ENCODE assay signal across 18 cellular contexts in genomic region chr19:6071840-6072239, GRCh38. TPM values are rescaled to one million over a fixed set of nuclear protein-coding genes. Genes with fewer than 3 reads are reported as not detected.
DNase-seq lines count a peak whose midpoint lies in the region; ATAC-seq and TF ChIP-seq lines count a peak whose summit lies in the region.
"Had no signal": no experiment of that assay in that cellular context is flagged by ENCODE, and none has a peak within 500 bp of the region (broad histone marks: within the 10 kb centered on the region; RNA-seq: fewer than 3 reads in every experiment).

No MANE protein-coding gene starts in this region.

- H3K27me3 ChIP-seq in H7 (ENCODE audit: control insufficient read depth, insufficient read depth, low read length), result no peaks in the 10 kb centered on the region; the same call in 1 of the 2 replicates
- no peaks in the 10 kb centered on the region for H3K27me3 ChIP-seq in muscle layer of duodenum (ENCODE audit: low read depth, low read length)
- H3K27me3 ChIP-seq in thoracic aorta (replicated peaks; ENCODE audit: insufficient read depth), result no peaks in the 10 kb centered on the region
- H3K27me3 ChIP-seq in smooth muscle cell (ENCODE audit: low read depth), result no peaks in the 10 kb centered on the region
- H3K27me3 ChIP-seq: vagina had no signal

- H3K9me3 Mint-ChIP-seq in activated T-cell treated with anti-CD3 and anti-CD28 coated beads, Interleukin-2, amount 50 U/mL, for 72 hours, result peaks cover 6 to 8% of the 10 kb centered on the region in 2 donors
- H3K9me3 Mint-ChIP-seq: activated naive CD4-positive, alpha-beta T cell treated with anti-CD3 and anti-CD28 coated beads for 36 hours had no signal

- peaks cover 0 to 5% of the 10 kb centered on the region in 2 donors for H3K36me3 Mint-ChIP-seq in activated T-cell treated with anti-CD3 and anti-CD28 coated beads, Interleukin-2, amount 50 U/mL, for 72 hours (ENCODE audit: insufficient read depth in 2 of 2)
- H3K36me3 Mint-ChIP-seq: stimulated activated memory B cell treated with anti-CD40 and anti-IgM and Interleukin-4, amounts not matched to agents 10 μg/mL and 1 μg/mL and 100 μg/mL, for 72 hours; T-cell had no signal

- H3K27me3 Mint-ChIP-seq in activated T-cell treated with anti-CD3 and anti-CD28 coated beads, Interleukin-2, amount 50 U/mL, for 72 hours (ENCODE audit: low read depth), result no peaks in the 10 kb centered on the region
- H3K27me3 Mint-ChIP-seq: naive thymus-derived CD4-positive, alpha-beta T cell; stimulated activated memory B cell treated with anti-CD40 and anti-IgM and Interleukin-4, amounts not matched to agents 10 μg/mL and 1 μg/mL and 100 μg/mL, for 72 hours; T-cell had no signal

- no peak overlapping the region for H3K9ac ChIP-seq in smooth muscle cell (ENCODE audit: low read depth)

- ATAC-seq in thoracic aorta (ENCODE audit: insufficient number of reproducible peaks, low FRiP score, low read depth) (no peak), GM19328 (IDR thresholded peaks at IDR 0.05; ENCODE audit: unreplicated experiment) (no peak)
- no peak for ATAC-seq in activated T-cell treated with anti-CD3 and anti-CD28 coated beads, Interleukin-2, amount 50 U/mL, for 72 hours (replicated peaks in 1 of 2)
- ATAC-seq: naive thymus-derived CD4-positive, alpha-beta T cell; stimulated activated memory B cell treated with anti-CD40 and anti-IgM and Interleukin-4, amounts not matched to agents 10 μg/mL and 1 μg/mL and 100 μg/mL, for 72 hours; T-cell had no signal

- H3K27ac ChIP-seq in coronary artery, result peak overlapping the region; percentile 69 to 88
- peak overlapping the region; percentile 86 for H3K27ac ChIP-seq in muscle layer of duodenum (ENCODE audit: low read length)
- H3K27ac ChIP-seq in thoracic aorta, result peak overlapping the region; percentile 83 to 88
- H3K27ac ChIP-seq in smooth muscle cell (ENCODE audit: low read depth), result no peak overlapping the region
- H3K27ac ChIP-seq: HL-60, vagina had no signal

- no peaks in the 10 kb centered on the region for H3K36me3 ChIP-seq in H7 (replicated peaks; ENCODE audit: control insufficient read depth, insufficient read depth, low read length)
- no peaks in the 10 kb centered on the region for H3K36me3 ChIP-seq in muscle layer of duodenum (ENCODE audit: control insufficient read depth in 1 of 2, insufficient read depth in 2 of 2, low read length in 2 of 2)
- no peaks in the 10 kb centered on the region for H3K36me3 ChIP-seq in thoracic aorta
- H3K36me3 ChIP-seq in smooth muscle cell (ENCODE audit: low read depth), result no peaks in the 10 kb centered on the region
- H3K36me3 ChIP-seq: vagina had no signal

- no peak overlapping the region for H2AFZ ChIP-seq in smooth muscle cell (ENCODE audit: low read depth)

- no peak overlapping the region for H3K27ac Mint-ChIP-seq in activated T-cell treated with anti-CD3 and anti-CD28 coated beads, Interleukin-2, amount 50 U/mL, for 72 hours
- H3K27ac Mint-ChIP-seq: activated CD4-positive, alpha-beta T cell treated with anti-CD3 and anti-CD28 coated beads, Interleukin-2, amount 10 ng/mL, durations not matched to agents 7 days and 5 days; activated naive CD4-positive, alpha-beta T cell treated with anti-CD3 and anti-CD28 coated beads for 36 hours; stimulated activated memory B cell treated with anti-CD40 and anti-IgM and Interleukin-4, amounts not matched to agents 10 μg/mL and 1 μg/mL and 100 μg/mL, for 72 hours; T-cell had no signal

- no peaks in the 10 kb centered on the region for H3K79me2 ChIP-seq in smooth muscle cell (ENCODE audit: low read depth)

- H3F3A ChIP-seq in smooth muscle cell (ENCODE audit: low read depth), result no peaks in the 10 kb centered on the region

- peak; percentile 3 for DNase-seq in H7
- no peak for DNase-seq in coronary artery (ENCODE audit: low spot score)
- DNase-seq in thoracic aorta (ENCODE audit: low spot score), result no peak
- DNase-seq in activated T-cell treated with anti-CD3 and anti-CD28 coated beads, Interleukin-2, amount 50 U/mL, for 72 hours, result no peak
- DNase-seq in smooth muscle cell (lab: John Stamatoyannopoulos, UW; ENCODE audit: unreplicated experiment), result no peak
- DNase-seq: activated CD4-positive, alpha-beta T cell treated with anti-CD3 and anti-CD28 coated beads, Interleukin-2, amount 10 ng/mL, durations not matched to agents 7 days and 5 days; activated naive CD4-positive, alpha-beta T cell treated with anti-CD3 and anti-CD28 coated beads for 36 hours; activated T-cell treated with anti-CD3 and anti-CD28 coated beads for 4 hours; naive thymus-derived CD4-positive, alpha-beta T cell; NCI-H187; NK-92 treated with Interleukin-12 subunit alpha and Interleukin-12 subunit beta, amount 100 ng/mL, for 24 hours; RPMI8226; T-cell had no signal

- H3K4me2 ChIP-seq in smooth muscle cell, result no peak overlapping the region

- no peak overlapping the region for H3K4me3 ChIP-seq in H7 (ENCODE audit: insufficient read depth, low read depth, low read length)
- H3K4me3 ChIP-seq in coronary artery, result no peak overlapping the region
- H3K4me3 ChIP-seq in muscle layer of duodenum (ENCODE audit: low read depth in 1 of 2, low read length in 2 of 2), result no peak overlapping the region
- H3K4me3 ChIP-seq in thoracic aorta, result peak overlapping the region; percentile 46
- no peak overlapping the region for H3K4me3 ChIP-seq in smooth muscle cell
- H3K4me3 ChIP-seq: vagina had no signal

- H4K20me1 ChIP-seq in smooth muscle cell (ENCODE audit: low read depth), result no peaks in the 10 kb centered on the region

- H3K4me1 ChIP-seq in muscle layer of duodenum (ENCODE audit: control insufficient read depth in 1 of 2, insufficient read depth in 2 of 2, low read length in 2 of 2), result peaks cover 12 to 40% of the 10 kb centered on the region in 2 donors
- H3K4me1 ChIP-seq in thoracic aorta (ENCODE audit: control insufficient read depth in 1 of 2, low read depth in 2 of 2), result peaks cover 40 to 63% of the 10 kb centered on the region in 2 donors
- no peaks in the 10 kb centered on the region for H3K4me1 ChIP-seq in smooth muscle cell (ENCODE audit: low read depth)

- H3K4me1 Mint-ChIP-seq in activated T-cell treated with anti-CD3 and anti-CD28 coated beads, Interleukin-2, amount 50 U/mL, for 72 hours (ENCODE audit: low read depth), result peaks cover 13% of the 10 kb centered on the region

- WGBS in smooth muscle cell (ENCODE audit: low lambda C conversion rate), result 91% methylated on average over 8 of the region's 8 CpGs

- H3K9me3 ChIP-seq in muscle layer of duodenum (ENCODE audit: control insufficient read depth in 1 of 2, low read length in 2 of 2), result no peaks in the 10 kb centered on the region
- H3K9me3 ChIP-seq in thoracic aorta, result no peaks in the 10 kb centered on the region
- H3K9me3 ChIP-seq in smooth muscle cell (replicated peaks; ENCODE audit: low read depth), result no peaks in the 10 kb centered on the region
- H3K9me3 ChIP-seq: vagina had no signal

- no peak for TF ChIP-seq CTCF in coronary artery (IDR thresholded peaks at IDR 0.05)
- no peak for TF ChIP-seq CTCF in thoracic aorta (IDR thresholded peaks at IDR 0.05)
- TF ChIP-seq CTCF in smooth muscle cell (IDR thresholded peaks at IDR 0.05; ENCODE audit: borderline replicate concordance, insufficient read depth, poor library complexity, severe bottlenecking), result no peak

- H3K4me3 Mint-ChIP-seq in activated T-cell treated with anti-CD3 and anti-CD28 coated beads, Interleukin-2, amount 50 U/mL, for 72 hours, result no peak overlapping the region
- H3K4me3 Mint-ChIP-seq: activated CD4-positive, alpha-beta T cell treated with anti-CD3 and anti-CD28 coated beads, Interleukin-2, amount 10 ng/mL, durations not matched to agents 7 days and 5 days; activated naive CD4-positive, alpha-beta T cell treated with anti-CD3 and anti-CD28 coated beads for 36 hours; naive thymus-derived CD4-positive, alpha-beta T cell; stimulated activated memory B cell treated with anti-CD40 and anti-IgM and Interleukin-4, amounts not matched to agents 10 μg/mL and 1 μg/mL and 100 μg/mL, for 72 hours; T-cell had no signal

RNA-seq across cellular contexts. Expression of gene RFX2, which starts 38.5 kb away (rescaled TPM):
- total RNA-seq in H7 (2014; rRNA removed; shearing (Covaris generic)), result 2.9 and 3.8 TPM in 2 replicates
- 10 to 100 TPM; 21.7 to 30.3 TPM for total RNA-seq in thoracic aorta
- total RNA-seq in activated T-cell treated with anti-CD3 and anti-CD28 coated beads, Interleukin-2, amount 50 U/mL, for 72 hours, result 10 to 100 TPM in 1 of 2 donors, 1 to 10 TPM in 1; 8.7 to 11.6 TPM
- 2.7 and 7.5 TPM in 2 replicates for total RNA-seq in smooth muscle cell
- 4.7 and 6.4 TPM in 2 replicates for polyA plus RNA-seq in smooth muscle cell
